14 cellular contexts compared by ENCODE assay signal in the genomic region with DNA sequence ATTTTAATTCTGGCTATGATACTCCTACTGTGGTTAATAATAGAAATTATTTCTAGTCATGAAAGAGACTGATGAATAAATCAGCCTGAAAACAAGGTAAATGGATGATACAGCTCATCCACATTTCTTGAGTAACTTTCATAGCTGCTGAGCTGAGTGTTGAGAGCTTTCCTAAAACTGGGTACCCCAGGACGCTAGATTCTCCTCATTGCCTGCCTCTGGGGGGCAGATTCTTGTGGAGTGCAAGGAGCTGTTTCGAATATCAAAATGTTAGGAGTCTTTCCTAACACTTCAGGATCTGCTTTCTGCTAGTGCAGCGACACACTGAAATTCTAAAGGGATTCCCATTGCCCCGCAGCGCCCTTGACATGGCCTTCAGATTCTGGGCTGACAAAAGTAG. TPM values are rescaled to one million over a fixed set of nuclear protein-coding genes. Genes with fewer than 3 reads are reported as not detected.
DNase-seq lines count a peak whose midpoint lies in the region; ATAC-seq and TF ChIP-seq lines count a peak whose summit lies in the region.
"Had no signal": no experiment of that assay in that cellular context is flagged by ENCODE, and none has a peak within 500 bp of the region (broad histone marks: within the 10 kb centered on the region; RNA-seq: fewer than 3 reads in every experiment).

No MANE protein-coding gene starts in this region.

- no peak for ATAC-seq in activated CD8-positive, alpha-beta T cell treated with anti-CD3 and anti-CD28 coated beads, Interleukin-2, amount 10 ng/mL, durations not matched to agents 7 days and 5 days
- ATAC-seq in activated CD8-positive, alpha-beta T cell treated with anti-CD3 and anti-CD28 coated beads for 36 hours = no peak
- no peak for ATAC-seq in GM18519 (IDR thresholded peaks at IDR 0.05; ENCODE audit: low FRiP score, unreplicated experiment)
- ATAC-seq in activated CD4-positive, CD25-positive, alpha-beta regulatory T cell treated with anti-CD3 and anti-CD28 coated beads, Interleukin-2, amount 50 U/mL, for 24 hours = no peak
- ATAC-seq: activated T-cell treated with anti-CD3 and anti-CD28 coated beads, Interleukin-2, amount 50 U/mL, for 4 hours; left lung had no signal

- H3K9me3 Mint-ChIP-seq in activated CD8-positive, alpha-beta T cell treated with anti-CD3 and anti-CD28 coated beads, Interleukin-2, amount 10 ng/mL, durations not matched to agents 7 days and 5 days (ENCODE audit: insufficient read depth) = no peaks in the 10 kb centered on the region
- H3K9me3 Mint-ChIP-seq in activated CD8-positive, alpha-beta T cell treated with anti-CD3 and anti-CD28 coated beads for 36 hours = no peaks in the 10 kb centered on the region
- no peaks in the 10 kb centered on the region for H3K9me3 Mint-ChIP-seq in chondrocyte (ENCODE audit: low read depth)
- no peaks in the 10 kb centered on the region for H3K9me3 Mint-ChIP-seq in osteocyte (ENCODE audit: unreplicated experiment)
- H3K9me3 Mint-ChIP-seq: activated T-cell treated with anti-CD3 and anti-CD28 coated beads, Interleukin-2, amount 50 U/mL, for 4 hours; central memory CD8-positive, alpha-beta T cell had no signal

- H3K27ac Mint-ChIP-seq in activated CD8-positive, alpha-beta T cell treated with anti-CD3 and anti-CD28 coated beads, Interleukin-2, amount 10 ng/mL, durations not matched to agents 7 days and 5 days = no peak overlapping the region
- no peak overlapping the region for H3K27ac Mint-ChIP-seq in activated CD8-positive, alpha-beta T cell treated with anti-CD3 and anti-CD28 coated beads for 36 hours
- H3K27ac Mint-ChIP-seq in chondrocyte (ENCODE audit: unreplicated experiment) = no peak overlapping the region
- no peak overlapping the region for H3K27ac Mint-ChIP-seq in osteocyte (ENCODE audit: unreplicated experiment)
- H3K27ac Mint-ChIP-seq: B cell had no signal

- no peak for TF ChIP-seq CTCF in activated CD8-positive, alpha-beta T cell treated with anti-CD3 and anti-CD28 coated beads for 36 hours (IDR thresholded peaks at IDR 0.05)
- TF ChIP-seq CTCF in chondrocyte (IDR thresholded peaks at IDR 0.05) (peak; percentile 44), osteocyte (IDR thresholded peaks at IDR 0.05) (peak; percentile 37)

- POLR2A ChIA-PET in activated CD8-positive, alpha-beta T cell treated with anti-CD3 and anti-CD28 coated beads, Interleukin-2, amount 10 ng/mL, durations not matched to agents 7 days and 5 days (lab: Charles Lee) = interaction anchor here (2.7 kb wide), 1 partner anchor 87 kb away, joined by 8 read pairs; no protein-coding TSS in a partner anchor
- POLR2A ChIA-PET in activated CD8-positive, alpha-beta T cell treated with anti-CD3 and anti-CD28 coated beads for 36 hours (lab: Charles Lee) = interaction anchor here (1.4 kb wide), 1 partner anchor 270 kb away, joined by 4 read pairs; no protein-coding TSS in a partner anchor

- intact Hi-C loops in activated CD8-positive, alpha-beta T cell treated with anti-CD3 and anti-CD28 coated beads for 36 hours (cut with micrococcal nuclease) = loop anchor here (5.0 to 10.0 kb wide), 3 partner anchors 86 to 408 kb away; no protein-coding TSS in a partner anchor

- CTCF ChIA-PET in activated CD8-positive, alpha-beta T cell treated with anti-CD3 and anti-CD28 coated beads, Interleukin-2, amount 10 ng/mL, durations not matched to agents 7 days and 5 days (lab: Charles Lee) = interaction anchor here (0.9 to 4.3 kb wide), 27 partner anchors 8 to 302 kb away, joined by 3 to 70 read pairs (median 5); a partner anchor contains a TSS
- CTCF ChIA-PET in activated CD8-positive, alpha-beta T cell treated with anti-CD3 and anti-CD28 coated beads for 36 hours (lab: Charles Lee) = interaction anchor here (0.7 to 4.0 kb wide), 20 partner anchors 10 to 444 kb away, joined by 3 to 51 read pairs (median 6); a partner anchor contains a TSS

- H3K4me1 Mint-ChIP-seq in activated CD8-positive, alpha-beta T cell treated with anti-CD3 and anti-CD28 coated beads, Interleukin-2, amount 10 ng/mL, durations not matched to agents 7 days and 5 days (ENCODE audit: low read depth) = peaks cover 50% of the 10 kb centered on the region
- peaks cover 25% of the 10 kb centered on the region for H3K4me1 Mint-ChIP-seq in activated CD8-positive, alpha-beta T cell treated with anti-CD3 and anti-CD28 coated beads for 36 hours (ENCODE audit: low read depth)
- H3K4me1 Mint-ChIP-seq in chondrocyte (ENCODE audit: low read depth) = peaks cover 19% of the 10 kb centered on the region
- peaks cover 18% of the 10 kb centered on the region for H3K4me1 Mint-ChIP-seq in osteocyte (ENCODE audit: unreplicated experiment)
- H3K4me1 Mint-ChIP-seq: central memory CD8-positive, alpha-beta T cell had no signal

- DNase-seq in activated CD8-positive, alpha-beta T cell treated with anti-CD3 and anti-CD28 coated beads, Interleukin-2, amount 10 ng/mL, durations not matched to agents 7 days and 5 days = no peak
- no peak for DNase-seq in activated CD8-positive, alpha-beta T cell treated with anti-CD3 and anti-CD28 coated beads for 36 hours
- peak; percentile 56 for DNase-seq in NAMALWA (ENCODE audit: low spot score)
- DNase-seq in chondrocyte (ENCODE audit: low spot score) = no peak
- DNase-seq in osteocyte (ENCODE audit: extremely low spot score, unreplicated experiment) = peak; percentile 25
- DNase-seq in activated CD4-positive, alpha-beta T cell treated with anti-CD3 and anti-CD28 coated beads, Interleukin-2, amount 50 U/mL, for 48 hours = no peak
- DNase-seq: activated T-cell treated with anti-CD3 and anti-CD28 coated beads, Interleukin-2, amount 50 U/mL, for 4 hours; foreskin melanocyte; left lung; ovary had no signal

- H3K4me3 Mint-ChIP-seq in activated CD8-positive, alpha-beta T cell treated with anti-CD3 and anti-CD28 coated beads, Interleukin-2, amount 10 ng/mL, durations not matched to agents 7 days and 5 days = peak overlapping the region; percentile 18
- no peak overlapping the region for H3K4me3 Mint-ChIP-seq in activated CD8-positive, alpha-beta T cell treated with anti-CD3 and anti-CD28 coated beads for 36 hours
- H3K4me3 Mint-ChIP-seq in chondrocyte (ENCODE audit: unreplicated experiment) = no peak overlapping the region
- no peak overlapping the region for H3K4me3 Mint-ChIP-seq in osteocyte (ENCODE audit: unreplicated experiment)

- H3K27me3 Mint-ChIP-seq in activated CD8-positive, alpha-beta T cell treated with anti-CD3 and anti-CD28 coated beads, Interleukin-2, amount 10 ng/mL, durations not matched to agents 7 days and 5 days (ENCODE audit: low read depth) = peaks cover 7% of the 10 kb centered on the region
- peaks cover 7% of the 10 kb centered on the region for H3K27me3 Mint-ChIP-seq in activated CD8-positive, alpha-beta T cell treated with anti-CD3 and anti-CD28 coated beads for 36 hours
- H3K27me3 Mint-ChIP-seq in chondrocyte (ENCODE audit: low read depth) (no peaks in the 10 kb centered on the region), osteocyte (ENCODE audit: unreplicated experiment) (no peaks in the 10 kb centered on the region)
- H3K27me3 Mint-ChIP-seq: B cell had no signal

- peaks cover 30% of the 10 kb centered on the region for H3K36me3 Mint-ChIP-seq in activated CD8-positive, alpha-beta T cell treated with anti-CD3 and anti-CD28 coated beads, Interleukin-2, amount 10 ng/mL, durations not matched to agents 7 days and 5 days (ENCODE audit: low read depth)
- H3K36me3 Mint-ChIP-seq in activated CD8-positive, alpha-beta T cell treated with anti-CD3 and anti-CD28 coated beads for 36 hours (ENCODE audit: low read depth) = peaks cover 14% of the 10 kb centered on the region
- H3K36me3 Mint-ChIP-seq in chondrocyte (ENCODE audit: low read depth) = no peaks in the 10 kb centered on the region
- no peaks in the 10 kb centered on the region for H3K36me3 Mint-ChIP-seq in osteocyte (ENCODE audit: unreplicated experiment)

RNA-seq across cellular contexts. Expression of a gene that starts 2.1 kb away (rescaled TPM):
- 10 to 100 TPM; 37.4 to 38.3 TPM for total RNA-seq in activated CD8-positive, alpha-beta T cell treated with anti-CD3 and anti-CD28 coated beads, Interleukin-2, amount 10 ng/mL, durations not matched to agents 7 days and 5 days
- 10 to 100 TPM; 48.0 to 50.0 TPM for total RNA-seq in activated CD8-positive, alpha-beta T cell treated with anti-CD3 and anti-CD28 coated beads for 36 hours
- total RNA-seq in chondrocyte = 0.90 to 3.5 TPM (median 2.2 TPM) in 3 replicates
- 0.91 and 1.8 TPM in 2 replicates for total RNA-seq in osteocyte
- total RNA-seq: B cell had no signal

Comparison
In these comparisons a context has a peak if more than half of its experiments do, and no peak if none do; other contexts are left out.
1. DNase-seq: peak in NAMALWA (single experiment) and osteocyte (single experiment); none in activated CD8-positive, alpha-beta T cell treated with anti-CD3 and anti-CD28 coated beads, Interleukin-2, amount 10 ng/mL, durations not matched to agents 7 days and 5 days (single experiment), activated CD8-positive, alpha-beta T cell treated with anti-CD3 and anti-CD28 coated beads for 36 hours (single experiment), chondrocyte (single experiment) and activated CD4-positive, alpha-beta T cell treated with anti-CD3 and anti-CD28 coated beads, Interleukin-2, amount 50 U/mL, for 48 hours (0 of 2).